Comparison of ENCODE assay signal across 1 cellular context in the genomic region with DNA sequence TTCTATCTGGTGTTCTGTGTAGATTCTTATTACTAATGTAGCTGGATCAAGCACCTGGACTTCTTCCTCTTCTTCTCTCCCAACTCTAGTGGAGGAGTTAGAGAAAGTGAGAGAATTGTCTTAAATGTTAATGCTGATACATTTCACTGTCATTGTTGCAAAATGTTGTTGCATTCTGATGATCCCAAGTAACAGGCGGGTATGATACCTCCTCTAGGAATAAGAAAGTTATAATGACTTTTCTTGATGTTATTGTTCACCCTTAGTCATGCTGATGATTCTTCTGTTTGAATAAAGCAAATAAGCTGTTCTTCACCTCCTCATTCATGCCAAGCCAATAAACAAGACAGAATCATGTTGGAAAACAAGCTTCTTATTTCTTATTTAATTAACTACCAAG.
TF ChIP-seq lines count a peak whose summit lies in the region.

No MANE protein-coding gene starts in this region.

TF ChIP-seq in GM23338, 12 proteins besides CTCF, POLR2A, EP300 and RAD21 (continued from another document):
- TF ChIP-seq, protein P1, sequence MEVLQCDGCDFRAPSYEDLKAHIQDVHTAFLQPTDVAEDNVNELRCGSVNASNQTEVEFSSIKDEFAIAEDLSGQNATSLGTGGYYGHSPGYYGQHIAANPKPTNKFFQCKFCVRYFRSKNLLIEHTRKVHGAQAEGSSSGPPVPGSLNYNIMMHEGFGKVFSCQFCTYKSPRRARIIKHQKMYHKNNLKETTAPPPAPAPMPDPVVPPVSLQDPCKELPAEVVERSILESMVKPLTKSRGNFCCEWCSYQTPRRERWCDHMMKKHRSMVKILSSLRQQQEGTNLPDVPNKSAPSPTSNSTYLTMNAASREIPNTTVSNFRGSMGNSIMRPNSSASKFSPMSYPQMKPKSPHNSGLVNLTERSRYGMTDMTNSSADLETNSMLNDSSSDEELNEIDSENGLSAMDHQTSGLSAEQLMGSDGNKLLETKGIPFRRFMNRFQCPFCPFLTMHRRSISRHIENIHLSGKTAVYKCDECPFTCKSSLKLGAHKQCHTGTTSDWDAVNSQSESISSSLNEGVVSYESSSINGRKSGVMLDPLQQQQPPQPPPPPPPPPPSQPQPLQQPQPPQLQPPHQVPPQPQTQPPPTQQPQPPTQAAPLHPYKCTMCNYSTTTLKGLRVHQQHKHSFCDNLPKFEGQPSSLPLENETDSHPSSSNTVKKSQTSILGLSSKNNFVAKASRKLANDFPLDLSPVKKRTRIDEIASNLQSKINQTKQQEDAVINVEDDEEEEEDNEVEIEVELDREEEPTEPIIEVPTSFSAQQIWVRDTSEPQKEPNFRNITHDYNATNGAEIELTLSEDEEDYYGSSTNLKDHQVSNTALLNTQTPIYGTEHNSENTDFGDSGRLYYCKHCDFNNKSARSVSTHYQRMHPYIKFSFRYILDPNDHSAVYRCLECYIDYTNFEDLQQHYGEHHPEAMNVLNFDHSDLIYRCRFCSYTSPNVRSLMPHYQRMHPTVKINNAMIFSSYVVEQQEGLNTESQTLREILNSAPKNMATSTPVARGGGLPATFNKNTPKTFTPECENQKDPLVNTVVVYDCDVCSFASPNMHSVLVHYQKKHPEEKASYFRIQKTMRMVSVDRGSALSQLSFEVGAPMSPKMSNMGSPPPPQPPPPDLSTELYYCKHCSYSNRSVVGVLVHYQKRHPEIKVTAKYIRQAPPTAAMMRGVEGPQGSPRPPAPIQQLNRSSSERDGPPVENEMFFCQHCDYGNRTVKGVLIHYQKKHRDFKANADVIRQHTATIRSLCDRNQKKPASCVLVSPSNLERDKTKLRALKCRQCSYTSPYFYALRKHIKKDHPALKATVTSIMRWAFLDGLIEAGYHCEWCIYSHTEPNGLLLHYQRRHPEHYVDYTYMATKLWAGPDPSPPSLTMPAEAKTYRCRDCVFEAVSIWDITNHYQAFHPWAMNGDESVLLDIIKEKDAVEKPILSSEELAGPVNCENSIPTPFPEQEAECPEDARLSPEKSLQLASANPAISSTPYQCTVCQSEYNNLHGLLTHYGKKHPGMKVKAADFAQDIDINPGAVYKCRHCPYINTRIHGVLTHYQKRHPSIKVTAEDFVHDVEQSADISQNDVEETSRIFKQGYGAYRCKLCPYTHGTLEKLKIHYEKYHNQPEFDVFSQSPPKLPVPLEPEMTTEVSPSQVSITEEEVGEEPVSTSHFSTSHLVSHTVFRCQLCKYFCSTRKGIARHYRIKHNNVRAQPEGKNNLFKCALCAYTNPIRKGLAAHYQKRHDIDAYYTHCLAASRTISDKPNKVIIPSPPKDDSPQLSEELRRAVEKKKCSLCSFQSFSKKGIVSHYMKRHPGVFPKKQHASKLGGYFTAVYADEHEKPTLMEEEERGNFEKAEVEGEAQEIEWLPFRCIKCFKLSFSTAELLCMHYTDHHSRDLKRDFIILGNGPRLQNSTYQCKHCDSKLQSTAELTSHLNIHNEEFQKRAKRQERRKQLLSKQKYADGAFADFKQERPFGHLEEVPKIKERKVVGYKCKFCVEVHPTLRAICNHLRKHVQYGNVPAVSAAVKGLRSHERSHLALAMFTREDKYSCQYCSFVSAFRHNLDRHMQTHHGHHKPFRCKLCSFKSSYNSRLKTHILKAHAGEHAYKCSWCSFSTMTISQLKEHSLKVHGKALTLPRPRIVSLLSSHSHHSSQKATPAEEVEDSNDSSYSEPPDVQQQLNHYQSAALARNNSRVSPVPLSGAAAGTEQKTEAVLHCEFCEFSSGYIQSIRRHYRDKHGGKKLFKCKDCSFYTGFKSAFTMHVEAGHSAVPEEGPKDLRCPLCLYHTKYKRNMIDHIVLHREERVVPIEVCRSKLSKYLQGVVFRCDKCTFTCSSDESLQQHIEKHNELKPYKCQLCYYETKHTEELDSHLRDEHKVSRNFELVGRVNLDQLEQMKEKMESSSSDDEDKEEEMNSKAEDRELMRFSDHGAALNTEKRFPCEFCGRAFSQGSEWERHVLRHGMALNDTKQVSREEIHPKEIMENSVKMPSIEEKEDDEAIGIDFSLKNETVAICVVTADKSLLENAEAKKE (CRISPR knock-in tag; IDR thresholded peaks at IDR 0.05), result no peak
- TF ChIP-seq ZNF331 (CRISPR knock-in tag; IDR thresholded peaks at IDR 0.05; ENCODE audit: low read depth) (no peak), EZH2 (IDR thresholded peaks at IDR 0.05; ENCODE audit: low read depth, unreplicated experiment) (no peak), ZNF114 (CRISPR knock-in tag; IDR thresholded peaks at IDR 0.05) (no peak), NANOG (IDR thresholded peaks at IDR 0.05; ENCODE audit: borderline replicate concordance) (no peak)
